In the genomic region with DNA sequence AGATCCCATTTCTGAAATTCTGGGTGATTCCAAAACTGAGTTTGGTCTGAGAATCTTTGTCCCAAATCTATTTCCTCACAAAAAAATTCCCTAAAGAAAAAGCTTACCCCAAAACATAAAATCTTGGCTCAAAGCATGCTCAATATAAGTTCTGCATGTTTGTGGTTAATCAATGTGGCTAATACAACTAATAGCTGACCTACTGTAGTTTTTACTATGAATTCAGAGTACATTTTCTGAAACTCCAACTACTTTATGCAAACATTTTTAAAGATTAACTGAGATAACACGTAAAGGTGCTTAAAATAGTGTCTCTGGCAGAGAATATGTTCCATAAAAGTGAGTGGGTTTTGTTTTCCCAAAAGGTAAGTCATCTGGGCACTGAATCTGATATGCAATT, we compare ENCODE assay signal across 11 cellular contexts.
DNase-seq lines count a peak whose midpoint lies in the region; ATAC-seq, FAIRE-seq and TF ChIP-seq lines count a peak whose summit lies in the region.
"Had no signal": no experiment of that assay in that cellular context is flagged by ENCODE, and none has a peak within 500 bp of the region (broad histone marks: within the 10 kb centered on the region; RNA-seq: fewer than 3 reads in every experiment).

No MANE protein-coding gene starts in this region.

- no peak overlapping the region for H2BK15ac ChIP-seq in neuronal stem cell (ENCODE audit: low read length)

- no peak overlapping the region for H2BK120ac ChIP-seq in neuronal stem cell (ENCODE audit: low read depth, low read length)

- no peaks in the 10 kb centered on the region for H3K9me3 ChIP-seq in GM12878 (replicated peaks; ENCODE audit: control insufficient read depth, insufficient read depth, low read length)
- H3K9me3 ChIP-seq in neuronal stem cell (replicated peaks in 1 of 2; ENCODE audit: control insufficient read depth in 2 of 2, insufficient read depth in 1 of 2, low read depth in 1 of 2, low read length in 2 of 2), result no peaks in the 10 kb centered on the region
- H3K9me3 ChIP-seq in right lobe of liver, result no peaks in the 10 kb centered on the region

- TF ChIP-seq RAD21 in GM12878 (IDR thresholded peaks at IDR 0.05; ENCODE audit: insufficient read depth, low read depth, low read length), result no peak

- peak overlapping the region; percentile 81 for H3K27ac Mint-ChIP-seq in Calu3 (ENCODE audit: unreplicated experiment)
- no peak overlapping the region for H3K27ac Mint-ChIP-seq in activated naive CD4-positive, alpha-beta T cell treated with anti-CD3 and anti-CD28 coated beads for 36 hours

- TF ChIP-seq CTCF in Calu3 (IDR thresholded peaks at IDR 0.05; ENCODE audit: unreplicated experiment), result no peak
- TF ChIP-seq CTCF in GM12878 (IDR thresholded peaks at IDR 0.05 in 2 of 3, conservative IDR thresholded peaks at IDR 0.05 in 1 of 3; ENCODE audit: control insufficient read depth in 2 of 3, extremely low read depth in 1 of 3, insufficient read depth in 1 of 3, low read depth in 3 of 3, low read length in 3 of 3), result no peak
- TF ChIP-seq CTCF in right lobe of liver (IDR thresholded peaks at IDR 0.05), result no peak

- in situ Hi-C loops in GM12878 (cut with MboI), result no loop called here

- H3K79me1 ChIP-seq in neuronal stem cell (ENCODE audit: low read depth, low read length), result no peaks in the 10 kb centered on the region

- H3K27ac ChIP-seq in GM12878 (ENCODE audit: control insufficient read depth, insufficient read depth) (0 out of 2 replicates have a peak overlapping the region, but pooled peaks have one; percentile 11), neuronal stem cell (replicated peaks; ENCODE audit: low read length) (peak overlapping the region; percentile 39), right lobe of liver (no peak overlapping the region)

- peaks cover 3% of the 10 kb centered on the region for H3K79me2 ChIP-seq in GM12878 (ENCODE audit: control insufficient read depth, insufficient read depth, low read length)

- H4K91ac ChIP-seq in neuronal stem cell (ENCODE audit: low read depth, low read length, poor library complexity), result no peak overlapping the region

- H3K9ac ChIP-seq in GM12878 (ENCODE audit: control insufficient read depth, insufficient read depth, low read length), result no peak overlapping the region
- no peak overlapping the region for H3K9ac ChIP-seq in neuronal stem cell (ENCODE audit: low read depth, low read length, poor library complexity)

- no peak overlapping the region for H2AFZ ChIP-seq in GM12878 (ENCODE audit: control insufficient read depth, low read depth, low read length)
- no peak overlapping the region for H2AFZ ChIP-seq in neuronal stem cell (ENCODE audit: low read length)

- no peaks in the 10 kb centered on the region for H3K36me3 ChIP-seq in GM12878 (ENCODE audit: control insufficient read depth in 2 of 2, insufficient read depth in 2 of 2, low read length in 1 of 2)
- H3K36me3 ChIP-seq in neuronal stem cell (replicated peaks in 1 of 2; ENCODE audit: control insufficient read depth in 2 of 2, insufficient read depth in 2 of 2, low read length in 2 of 2), result no peaks in the 10 kb centered on the region
- H3K36me3 ChIP-seq in right lobe of liver, result no peaks in the 10 kb centered on the region

- RAD21 ChIA-PET in GM12878 (lab: Charles Lee; ENCODE audit: unreplicated experiment), result interaction anchor here (1.0 to 1.6 kb wide), 2 partner anchors 57 to 92 kb away, joined by 3 to 8 read pairs; no protein-coding TSS in a partner anchor

- ATAC-seq in HG02938 (IDR thresholded peaks at IDR 0.05; ENCODE audit: unreplicated experiment), result peak; percentile 51
- peak; percentile 54 for ATAC-seq in GM12878
- ATAC-seq in right lobe of liver, result no peak
- no peak for ATAC-seq in HG03571 (IDR thresholded peaks at IDR 0.05; ENCODE audit: unreplicated experiment)

- no peak overlapping the region for H3K4ac ChIP-seq in neuronal stem cell (ENCODE audit: low read length)

- peaks cover 48% of the 10 kb centered on the region for H3K4me1 Mint-ChIP-seq in Calu3 (ENCODE audit: low read depth, unreplicated experiment)
- H3K4me1 Mint-ChIP-seq in activated naive CD4-positive, alpha-beta T cell treated with anti-CD3 and anti-CD28 coated beads for 36 hours (ENCODE audit: low read depth), result peaks cover 52% of the 10 kb centered on the region

- H3K14ac ChIP-seq in neuronal stem cell (ENCODE audit: low read length), result no peak overlapping the region

- no peak overlapping the region for H2AK5ac ChIP-seq in neuronal stem cell (ENCODE audit: low read depth, low read length)

- H4K20me1 ChIP-seq in GM12878 (ENCODE audit: control insufficient read depth, insufficient read depth), result no peaks in the 10 kb centered on the region

- H3K4me2 ChIP-seq in GM12878 (ENCODE audit: control insufficient read depth, insufficient read depth) (peak overlapping the region; percentile 77), neuronal stem cell (ENCODE audit: insufficient read depth, low read length, poor library complexity, severe bottlenecking) (no peak overlapping the region)

- TF ChIP-seq POLR2A in GM12878 (IDR thresholded peaks at IDR 0.05; ENCODE audit: low read depth, low read length) (no peak), right lobe of liver (IDR thresholded peaks at IDR 0.05) (no peak)

- no peak overlapping the region for H2BK12ac ChIP-seq in neuronal stem cell (ENCODE audit: low read length)

- no peak for TF ChIP-seq EP300 in GM12878 (IDR thresholded peaks at IDR 0.05; ENCODE audit: borderline replicate concordance in 1 of 2, control insufficient read depth in 1 of 2, low read depth in 2 of 2, low read length in 2 of 2)

- H3K27me3 ChIP-seq in GM12878 (replicated peaks in 1 of 2; ENCODE audit: control insufficient read depth in 2 of 2, insufficient read depth in 2 of 2, low read length in 1 of 2) (no peaks in the 10 kb centered on the region), neuronal stem cell (ENCODE audit: control insufficient read depth in 3 of 3, insufficient read depth in 3 of 3, low read depth in 1 of 3, low read length in 3 of 3) (no peaks in the 10 kb centered on the region), right lobe of liver (no peaks in the 10 kb centered on the region)

- DNase-seq in Calu3 (no peak), GM12878 (ENCODE audit: low read depth, low spot score) (no peak), neuronal stem cell (ENCODE audit: low spot score) (no peak), right lobe of liver (no peak)
- DNase-seq in effector CD4-positive, alpha-beta T cell, result no peak
- DNase-seq in activated naive CD4-positive, alpha-beta T cell treated with anti-CD3 and anti-CD28 coated beads for 36 hours, result no peak
- DNase-seq: hippocampal formation, NCI-H1048, T1000 had no signal

- peak; percentile 7 for FAIRE-seq in GM12878 (lab: Jason Lieb, UNC)

- H3K18ac ChIP-seq in neuronal stem cell (ENCODE audit: low read length), result no peak overlapping the region

- no peak overlapping the region for H3K23ac ChIP-seq in neuronal stem cell (ENCODE audit: low read depth, low read length, poor library complexity)

- H3K27me3 Mint-ChIP-seq in Calu3 (ENCODE audit: unreplicated experiment), result no peaks in the 10 kb centered on the region
- H3K27me3 Mint-ChIP-seq in activated naive CD4-positive, alpha-beta T cell treated with anti-CD3 and anti-CD28 coated beads for 36 hours (ENCODE audit: low read depth), result no peaks in the 10 kb centered on the region

- H2BK5ac ChIP-seq in neuronal stem cell (ENCODE audit: low read length), result no peak overlapping the region

- no peak overlapping the region for H4K8ac ChIP-seq in neuronal stem cell (ENCODE audit: low read depth, low read length)

- H3K4me1 ChIP-seq in GM12878 (ENCODE audit: control insufficient read depth, insufficient read depth, low read length), result peaks cover 19% of the 10 kb centered on the region
- H3K4me1 ChIP-seq in neuronal stem cell (ENCODE audit: control insufficient read depth in 2 of 2, insufficient read depth in 1 of 2, low read depth in 1 of 2, low read length in 2 of 2), result peaks cover 0 to 3% of the 10 kb centered on the region in 2 donors
- H3K4me1 ChIP-seq in right lobe of liver, result peaks cover 0 to 36% (median 11%) of the 10 kb centered on the region in 4 donors

- intact Hi-C loops in Calu3 (cut with micrococcal nuclease; ENCODE audit: unreplicated experiment) (loop anchor here (10.0 kb wide), 1 partner anchor 550 kb away; no protein-coding TSS in a partner anchor), GM12878 (cut with micrococcal nuclease; ENCODE audit: unreplicated experiment) (loop anchor here (2.0 to 5.0 kb wide), 4 partner anchors 92 to 553 kb away; no protein-coding TSS in a partner anchor), right lobe of liver (cut with DNase I) (loop anchor here in 1 of 2 donors (10.0 kb wide), 1 partner anchor 80 kb away; no protein-coding TSS in a partner anchor)
- intact Hi-C loops in activated naive CD4-positive, alpha-beta T cell treated with anti-CD3 and anti-CD28 coated beads for 36 hours (cut with micrococcal nuclease), result loop anchor here (5.0 kb wide), 1 partner anchor 563 kb away; no protein-coding TSS in a partner anchor

- H3K9me3 Mint-ChIP-seq in Calu3 (ENCODE audit: low read depth, unreplicated experiment), result no peaks in the 10 kb centered on the region
- no peaks in the 10 kb centered on the region for H3K9me3 Mint-ChIP-seq in activated naive CD4-positive, alpha-beta T cell treated with anti-CD3 and anti-CD28 coated beads for 36 hours

- BruUV-seq in Calu3 (replicated peaks; lab: Mats Ljungman, UMichigan) (no TSS peak), GM12878 (replicated peaks; lab: Mats Ljungman, UMichigan) (TSS peak; percentile 37)

- SMC1A ChIA-PET in GM12878 (lab: Charles Lee; ENCODE audit: uncharacterized antibody, unreplicated experiment), result interaction anchor here (0.6 to 1.8 kb wide), 5 partner anchors 22 to 565 kb away, joined by 3 to 7 read pairs (median 4); no protein-coding TSS in a partner anchor

- 0% methylated on average over 1 of the region's 1 CpG for WGBS in GM12878 (ENCODE audit: insufficient coverage, insufficient replicate concordance, low lambda C conversion rate, missing lambda C conversion rate)
- no CpG with 5 or more reads among the region's 1 CpG for WGBS in neuronal stem cell (ENCODE audit: extremely low coverage in 2 of 2, insufficient read length in 2 of 2, insufficient replicate concordance in 1 of 2), 2 donors
- WGBS in right lobe of liver (ENCODE audit: insufficient coverage, low coverage, low lambda C conversion rate, missing lambda C conversion rate), result 29% methylated on average over 1 of the region's 1 CpG

- no peaks in the 10 kb centered on the region for H3K36me3 Mint-ChIP-seq in Calu3 (ENCODE audit: insufficient read depth, unreplicated experiment)
- no peaks in the 10 kb centered on the region for H3K36me3 Mint-ChIP-seq in activated naive CD4-positive, alpha-beta T cell treated with anti-CD3 and anti-CD28 coated beads for 36 hours (ENCODE audit: low read depth)

- H3K4me3 Mint-ChIP-seq in Calu3 (ENCODE audit: low read depth, unreplicated experiment), result no peak overlapping the region
- no peak overlapping the region for H3K4me3 Mint-ChIP-seq in activated naive CD4-positive, alpha-beta T cell treated with anti-CD3 and anti-CD28 coated beads for 36 hours

- no peak overlapping the region for H3K4me3 ChIP-seq in GM12878
- H3K4me3 ChIP-seq in neuronal stem cell (ENCODE audit: low read length in 2 of 2), result no peak overlapping the region
- H3K4me3 ChIP-seq in right lobe of liver, result no peak overlapping the region

- CTCF ChIA-PET in Calu3 (lab: Charles Lee) (no interaction called here), GM12878 (lab: Yijun Ruan, JAX) (interaction anchor here (1.1 kb wide), 1 partner anchor 14 kb away, joined by 4 read pairs; no protein-coding TSS in a partner anchor)
- CTCF ChIA-PET in activated naive CD4-positive, alpha-beta T cell treated with anti-CD3 and anti-CD28 coated beads for 36 hours (lab: Charles Lee), result interaction anchor here (0.7 kb wide), 1 partner anchor 27 kb away, joined by 3 read pairs; no protein-coding TSS in a partner anchor

- POLR2A ChIA-PET in GM12878 (lab: Charles Lee), result no interaction called here

Comparison
In these comparisons a context has a peak if more than half of its experiments do, and no peak if none do; other contexts are left out.
1. ATAC-seq: peak in HG02938 (single experiment) and GM12878 (single experiment); none in right lobe of liver (0 of 4) and HG03571 (single experiment).
2. H3K27ac ChIP-seq: peak in GM12878 (single experiment) and neuronal stem cell (single experiment); none in right lobe of liver (0 of 3).